ENCODE assay signal across 22 cellular contexts in genomic region chr1:6144175-6144574, GRCh38. TPM values are rescaled to one million over a fixed set of nuclear protein-coding genes. Genes with fewer than 3 reads are reported as not detected.
DNase-seq lines count a peak whose midpoint lies in the region; FAIRE-seq and TF ChIP-seq lines count a peak whose summit lies in the region.
"Had no signal": no experiment of that assay in that cellular context is flagged by ENCODE, and none has a peak within 500 bp of the region (broad histone marks: within the 10 kb centered on the region; RNA-seq: fewer than 3 reads in every experiment).

No MANE protein-coding gene starts in this region.

- no peaks in the 10 kb centered on the region; the same call in none of the 2 replicates for H3K23me2 ChIP-seq in H1 (ENCODE audit: low read depth, low read length)

- no peak for TF ChIP-seq EP300 in H1 (IDR thresholded peaks at IDR 0.05; ENCODE audit: borderline replicate concordance in 1 of 2, low read depth in 2 of 2, low read length in 2 of 2)

- no peak overlapping the region for H3K23ac ChIP-seq in H1 (ENCODE audit: insufficient read length)

- peaks cover 10% of the 10 kb centered on the region for H3K27me3 Mint-ChIP-seq in neural crest cell (ENCODE audit: low read depth)
- H3K27me3 Mint-ChIP-seq in type B pancreatic cell, result peaks cover 15% of the 10 kb centered on the region

- DNase-seq in H1 (ENCODE audit: low read depth in 1 of 2, low spot score in 2 of 2), result no peak
- no peak for DNase-seq in neural crest cell (ENCODE audit: low read depth, low spot score)
- DNase-seq in type B pancreatic cell (ENCODE audit: extremely low spot score, unreplicated experiment), result no peak
- no peak for DNase-seq in SW480 (ENCODE audit: low spot score)
- DNase-seq in activated CD4-positive, alpha-beta T cell treated with anti-CD3 and anti-CD28 coated beads for 1 hour, result no peak
- no peak for DNase-seq in A172 (ENCODE audit: low spot score)
- DNase-seq: ACHN; BE2C; C1 segment of cervical spinal cord; CD4-positive, CD25-positive, alpha-beta regulatory T cell; CD8-positive, alpha-beta memory T cell; COR-L47; DMS 273 treated with DMSO at 0.1 percent for 48 hours; DND-41; EL; GOT3 had no signal

- H3K9ac ChIP-seq in H1 (replicated peaks in 1 of 4; ENCODE audit: extremely low read depth in 1 of 4, low read depth in 3 of 4, low read length in 3 of 4), result no peak overlapping the region

- H3K36me3 Mint-ChIP-seq in neural crest cell (ENCODE audit: low read depth) (no peaks in the 10 kb centered on the region), type B pancreatic cell (no peaks in the 10 kb centered on the region)
- H3K36me3 Mint-ChIP-seq: CD4-positive, CD25-positive, alpha-beta regulatory T cell; CD8-positive, alpha-beta memory T cell; IgD-negative memory B cell had no signal

- no peak overlapping the region for H3K56ac ChIP-seq in H1 (replicated peaks; ENCODE audit: insufficient read length, low read depth, low read length)

- H3K27me3 ChIP-seq in H1 (replicated peaks in 1 of 4; ENCODE audit: control insufficient read depth in 3 of 4, extremely low read depth in 1 of 4, insufficient read depth in 3 of 4, low read length in 3 of 4), result peaks cover 2 to 19% (median 17%) of the 10 kb centered on the region in 4 experiments
- H3K27me3 ChIP-seq: BE2C had no signal

- no peak overlapping the region for H2AFZ ChIP-seq in H1 (ENCODE audit: low read length)

- TF ChIP-seq CTCF in H1 (IDR thresholded peaks at IDR 0.05; ENCODE audit: control extremely low read depth in 1 of 3, insufficient read depth in 1 of 3, low read depth in 1 of 3, low read length in 3 of 3) (no peak), neural crest cell (conservative IDR thresholded peaks at IDR 0.05) (no peak), type B pancreatic cell (conservative IDR thresholded peaks at IDR 0.05) (no peak)

- H4K20me1 ChIP-seq in H1 (replicated peaks in 1 of 2; ENCODE audit: control insufficient read depth in 1 of 2, insufficient read depth in 2 of 2, low read length in 2 of 2), result peaks cover 0 to 3% of the 10 kb centered on the region in 2 experiments

- H2BK20ac ChIP-seq in H1 (ENCODE audit: low read length), result no peak overlapping the region

- no peak for TF ChIP-seq RAD21 in H1 (IDR thresholded peaks at IDR 0.05 in 1 of 2, conservative IDR thresholded peaks at IDR 0.05 in 1 of 2; ENCODE audit: low read depth in 2 of 2, low read length in 2 of 2)

- no peak for TF ChIP-seq POLR2A in H1 (IDR thresholded peaks at IDR 0.05; ENCODE audit: control extremely low read depth in 1 of 2, low read depth in 2 of 2, low read length in 2 of 2)

- H2BK120ac ChIP-seq in H1 (replicated peaks; ENCODE audit: low read depth, low read length), result no peak overlapping the region

- H3K27ac Mint-ChIP-seq in neural crest cell (ENCODE audit: unreplicated experiment) (peak overlapping the region; percentile 62), type B pancreatic cell (peak overlapping the region; percentile 4)
- H3K27ac Mint-ChIP-seq: CD4-positive, CD25-positive, alpha-beta regulatory T cell had no signal

- no peaks in the 10 kb centered on the region; a peak in 1 of 8 replicates for H3K36me3 ChIP-seq in H1 (ENCODE audit: control insufficient read depth in 2 of 4, insufficient read depth in 4 of 4, low read length in 3 of 4)
- H3K36me3 ChIP-seq: BE2C, HAP-1 had no signal

- peak overlapping the region; percentile 5; the same call in 1 of the 2 replicates for H2BK12ac ChIP-seq in H1 (ENCODE audit: low read depth, low read length)

- no peak overlapping the region for H4K91ac ChIP-seq in H1 (replicated peaks; ENCODE audit: insufficient read length, low read length)

- no peak overlapping the region for H3K4me3 Mint-ChIP-seq in neural crest cell
- no peak overlapping the region for H3K4me3 Mint-ChIP-seq in type B pancreatic cell
- H3K4me3 Mint-ChIP-seq: CD4-positive, CD25-positive, alpha-beta regulatory T cell; CD8-positive, alpha-beta memory T cell; IgD-negative memory B cell had no signal

- no peaks in the 10 kb centered on the region for H3K79me2 ChIP-seq in H1 (ENCODE audit: control insufficient read depth in 1 of 2, insufficient read depth in 2 of 2, low read length in 2 of 2)

- H3K27ac ChIP-seq in angular gyrus (ENCODE audit: low read depth, low read length), result peak overlapping the region; percentile 84
- H3K27ac ChIP-seq in H1 (ENCODE audit: low read depth, low read length), result no peak overlapping the region

- H3K4me3 ChIP-seq in H1 (ENCODE audit: extremely low read depth in 1 of 4, insufficient read depth in 2 of 4, low read depth in 3 of 4, low read length in 4 of 4), result no peak overlapping the region
- H3K4me3 ChIP-seq: GM12878, HAP-1 had no signal

- H3K79me1 ChIP-seq in H1 (ENCODE audit: low read depth, low read length), result no peaks in the 10 kb centered on the region

- H3K14ac ChIP-seq in H1 (ENCODE audit: insufficient read length), result no peak overlapping the region

- no peak for FAIRE-seq in H1 (lab: Jason Lieb, UNC)
- FAIRE-seq: A204.1, GM12878, HTR-8/SVneo had no signal

- no peak overlapping the region for H2BK15ac ChIP-seq in H1 (ENCODE audit: low read length)

- no peak overlapping the region for H2AK5ac ChIP-seq in H1 (ENCODE audit: low read depth, low read length)

- H3K4me1 Mint-ChIP-seq in neural crest cell (peaks cover 8% of the 10 kb centered on the region), type B pancreatic cell (ENCODE audit: unreplicated experiment) (peaks cover 15% of the 10 kb centered on the region)

- no peak overlapping the region for H2BK5ac ChIP-seq in H1 (ENCODE audit: low read depth, low read length)

- no peaks in the 10 kb centered on the region for H3K9me3 ChIP-seq in H1 (ENCODE audit: insufficient read depth in 2 of 2, low read depth in 1 of 2, low read length in 1 of 2)
- H3K9me3 ChIP-seq: BE2C, HAP-1 had no signal

- no peak overlapping the region for H3K4me2 ChIP-seq in H1 (ENCODE audit: insufficient read depth in 1 of 2, low read depth in 2 of 2, low read length in 2 of 2)

- no peaks in the 10 kb centered on the region for H3K9me3 Mint-ChIP-seq in neural crest cell
- no peaks in the 10 kb centered on the region for H3K9me3 Mint-ChIP-seq in type B pancreatic cell
- H3K9me3 Mint-ChIP-seq: CD4-positive, CD25-positive, alpha-beta regulatory T cell; CD8-positive, alpha-beta memory T cell had no signal

- no peak overlapping the region for H4K5ac ChIP-seq in H1 (ENCODE audit: insufficient read length, low read depth, low read length)

- CTCF ChIA-PET in H1 (lab: Charles Lee; ENCODE audit: partially characterized antibody), result interaction anchor here (1.2 to 3.9 kb wide), 6 partner anchors 9 to 91 kb away, joined by 3 to 13 read pairs (median 6); no protein-coding TSS in a partner anchor

- no peak overlapping the region for H3K4ac ChIP-seq in H1 (replicated peaks; ENCODE audit: insufficient read length, low read depth, low read length)

- no peak overlapping the region for H3K18ac ChIP-seq in H1 (ENCODE audit: extremely low read depth, low read length)

- peak overlapping the region; percentile 39; the same call in 1 of the 2 replicates for H4K8ac ChIP-seq in H1 (ENCODE audit: extremely low read depth, insufficient read depth, low read length)

- 98% methylated on average over 7 of the region's 7 CpGs; no CpG with 5 or more reads in 1 of the 2 experiments for WGBS in H1 (ENCODE audit: extremely low coverage in 1 of 2, insufficient coverage in 1 of 2, insufficient read length in 1 of 2, insufficient replicate concordance in 2 of 2, low coverage in 1 of 2, low lambda C conversion rate in 2 of 2, missing lambda C conversion rate in 1 of 2), 2 experiments

- POLR2A ChIA-PET in H1 (lab: Charles Lee; ENCODE audit: partially characterized antibody), result interaction anchor here (1.3 kb wide), 1 partner anchor 99 kb away, joined by 3 read pairs; no protein-coding TSS in a partner anchor

- peaks cover 0 to 17% (median 4%) of the 10 kb centered on the region in 4 experiments; a peak in 4 of 7 replicates for H3K4me1 ChIP-seq in H1 (replicated peaks in 1 of 4; ENCODE audit: control insufficient read depth in 3 of 4, insufficient read depth in 4 of 4, low read length in 3 of 4)
- H3K4me1 ChIP-seq: BE2C had no signal

TF ChIP-seq in H1, 55 proteins besides CTCF, POLR2A, EP300 and RAD21:
- TF ChIP-seq SRF (IDR thresholded peaks at IDR 0.05; ENCODE audit: low read depth, low read length), result no peak
- TF ChIP-seq TAF7 (optimal IDR thresholded peaks at IDR 0.05; ENCODE audit: borderline replicate concordance, low read depth, low read length), result no peak
- TF ChIP-seq RNF2 (IDR thresholded peaks at IDR 0.05; ENCODE audit: borderline replicate concordance, low read depth, low read length, missing control alignments, poor library complexity, severe bottlenecking), result no peak
- no peak for TF ChIP-seq EGR1 (IDR thresholded peaks at IDR 0.05; ENCODE audit: borderline replicate concordance, low read depth, low read length)
- TF ChIP-seq GTF2F1 (IDR thresholded peaks at IDR 0.05; ENCODE audit: borderline replicate concordance, low read depth, low read length), result no peak

RNA-seq across cellular contexts. Expression of gene CHD5, which starts 35.9 kb away (rescaled TPM):
- 0.94 and 1.8 TPM in 2 replicates for total RNA-seq in H1 (2021; fragmentation: NEBNext Ultra II Directional; extraction: Animal tissue kit (Norgen Biotek cat#: 25700))
- 0.42 and 0.58 TPM in 2 replicates for polyA plus RNA-seq in H1 (2011; rRNA removed)
- polyA plus RNA-seq in H1 (2011; cell fraction: cytosol; rRNA removed), result 0.48 TPM
- polyA plus RNA-seq in H1 (2011; cell fraction: nucleus; rRNA removed), result 3.5 TPM
- 0.48 to 1.5 TPM (median 0.97 TPM) in 4 replicates for polyA plus RNA-seq in H1 (2012, experiment 1 of 2)
- 0.43 TPM for polyA plus RNA-seq in H1 (2012, experiment 2 of 2)
- 0.77 TPM for polyA plus RNA-seq in H1 (2013, experiment 1 of 2)
- 0.31 TPM for polyA plus RNA-seq in H1 (2013, experiment 2 of 2)
- polyA minus RNA-seq in H1 (2011; rRNA and poly(A)+ RNA removed), result 0.47 and 0.80 TPM in 2 replicates
- polyA minus RNA-seq in H1 (2011; cell fraction: cytosol; rRNA and poly(A)+ RNA removed), result 0.37 TPM
- 0.90 TPM for polyA minus RNA-seq in H1 (2011; cell fraction: nucleus; rRNA and poly(A)+ RNA removed)
- total RNA-seq in neural crest cell (0.16 and 0.98 TPM in 2 replicates), type B pancreatic cell (ENCODE audit: low replicate concordance) (0.70 and 3.0 TPM in 2 replicates)
- 0.98 TPM in 2 replicates for total RNA-seq in A172 (2014; rRNA removed; shearing (Covaris generic))
- total RNA-seq: CD4-positive, CD25-positive, alpha-beta regulatory T cell had no signal
- polyA plus RNA-seq: CD4-positive, CD25-positive, alpha-beta regulatory T cell; CD8-positive, alpha-beta memory T cell; IgD-negative memory B cell had no signal

RNA-seq across cellular contexts. Expression of gene RPL22, which starts 55.2 kb away (rescaled TPM):
- total RNA-seq in H1 (2021; fragmentation: NEBNext Ultra II Directional; extraction: Animal tissue kit (Norgen Biotek cat#: 25700)), result 521 and 545 TPM in 2 replicates
- polyA plus RNA-seq in H1 (2011; rRNA removed), result 66.8 and 133 TPM in 2 replicates
- 234 TPM for polyA plus RNA-seq in H1 (2011; cell fraction: cytosol; rRNA removed)
- 28.4 TPM for polyA plus RNA-seq in H1 (2011; cell fraction: nucleus; rRNA removed)
- polyA plus RNA-seq in H1 (2012, experiment 1 of 2), result 870 to 2,565 TPM (median 1,339 TPM) in 4 replicates
- 330 TPM for polyA plus RNA-seq in H1 (2012, experiment 2 of 2)
- polyA plus RNA-seq in H1 (2013, experiment 1 of 2), result 1,194 TPM
- 1,207 TPM for polyA plus RNA-seq in H1 (2013, experiment 2 of 2)
- polyA minus RNA-seq in H1 (2011; rRNA and poly(A)+ RNA removed), result 27.6 and 29.8 TPM in 2 replicates
- 49.7 TPM for polyA minus RNA-seq in H1 (2011; cell fraction: cytosol; rRNA and poly(A)+ RNA removed)
- 47.9 TPM for polyA minus RNA-seq in H1 (2011; cell fraction: nucleus; rRNA and poly(A)+ RNA removed)
- 479 and 516 TPM in 2 replicates for total RNA-seq in neural crest cell
- 499 and 541 TPM in 2 replicates for total RNA-seq in type B pancreatic cell (ENCODE audit: low replicate concordance)
- total RNA-seq in A172 (2014; rRNA removed; shearing (Covaris generic)), result 88.4 and 112 TPM in 2 replicates
